11 cellular contexts compared by ENCODE assay signal in the genomic region with DNA sequence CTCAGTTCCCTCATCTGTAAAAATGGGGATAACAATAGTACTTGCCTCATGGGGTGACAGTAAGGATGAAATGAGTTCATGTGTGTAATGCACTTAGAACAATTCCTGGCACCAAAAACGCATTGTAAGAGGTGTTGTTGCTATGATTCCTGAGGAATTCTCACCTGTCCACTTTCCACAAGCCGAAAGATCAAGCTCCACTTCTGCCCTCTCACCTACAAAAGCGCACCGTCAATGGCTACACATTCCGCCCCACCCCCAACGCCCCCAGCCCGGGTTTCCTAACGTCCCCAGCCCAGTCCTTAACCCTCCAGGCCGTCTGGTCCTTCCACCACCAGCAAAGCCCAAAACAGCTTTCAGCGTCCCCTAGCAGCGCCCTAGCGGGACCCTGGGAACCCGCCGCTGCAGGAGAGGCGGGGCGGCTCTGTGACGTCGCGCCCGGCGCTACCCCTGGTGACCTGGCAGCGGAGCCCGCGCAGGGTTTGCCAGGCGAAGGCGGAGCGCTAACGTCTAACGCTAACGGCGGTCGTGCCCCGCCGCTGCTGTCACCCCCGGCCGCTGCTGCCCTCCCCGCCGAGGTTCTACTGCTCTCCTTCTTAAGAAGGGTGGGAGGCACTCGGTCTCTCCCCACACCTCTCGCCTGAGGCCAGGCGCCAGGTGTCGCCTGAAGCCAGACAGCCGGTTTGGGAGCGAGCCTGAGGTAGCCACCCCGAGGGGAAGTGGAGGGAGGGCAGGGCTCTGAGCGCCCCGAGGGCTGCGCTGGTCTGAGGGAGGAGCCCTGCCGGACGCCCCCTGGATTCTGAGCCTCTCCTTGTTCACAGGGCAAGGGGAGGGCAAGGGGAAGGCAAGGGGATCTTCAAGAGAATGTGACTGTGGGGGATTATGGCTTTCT. TPM values are rescaled to one million over a fixed set of nuclear protein-coding genes. Genes with fewer than 3 reads are reported as not detected.
DNase-seq lines count a peak whose midpoint lies in the region; ATAC-seq and TF ChIP-seq lines count a peak whose summit lies in the region.
"Not testable (repeated sequence)": the region's sequence is repeated elsewhere in the genome, so short reads cannot be mapped to it uniquely, and the experiment has no call there.
"Had no signal": no experiment of that assay in that cellular context is flagged by ENCODE, and none has a peak within 500 bp of the region (broad histone marks: within the 10 kb centered on the region; RNA-seq: fewer than 3 reads in every experiment).

A gene (plus strand): TSS at position 478 of the 892 bp plus-strand sequence. CDS start 2,877 bp downstream, outside the sequence.

- H3K4me1 ChIP-seq in left ventricle myocardium inferior; naive thymus-derived CD4-positive, alpha-beta T cell (ENCODE audit: control insufficient read depth in 2 of 2, insufficient read depth in 2 of 2, low read length in 2 of 2): not testable (repeated sequence)

- peaks cover 30% of the 10 kb centered on the region for H3K27me3 Mint-ChIP-seq in CD4-positive, alpha-beta T cell
- peaks cover 13 to 20% of the 10 kb centered on the region in 2 donors for H3K27me3 Mint-ChIP-seq in T-cell
- peaks cover 20% of the 10 kb centered on the region for H3K27me3 Mint-ChIP-seq in activated T-cell treated with anti-CD3 and anti-CD28 coated beads, Interleukin-2, amount 50 U/mL, for 4 hours (ENCODE audit: low read depth)
- H3K27me3 Mint-ChIP-seq in MCF 10A (ENCODE audit: insufficient read depth, unreplicated experiment): not testable (repeated sequence)
- H3K27me3 Mint-ChIP-seq in naive thymus-derived CD4-positive, alpha-beta T cell: peaks cover 19 to 28% (median 23%) of the 10 kb centered on the region in 5 donors

- peak; percentile 83 for ATAC-seq in CD4-positive, alpha-beta T cell (ENCODE audit: poor library complexity)
- peak; percentile 68 for ATAC-seq in HG02759 (IDR thresholded peaks at IDR 0.05; ENCODE audit: unreplicated experiment)
- ATAC-seq in T-cell (replicated peaks in 1 of 4): peak; percentile 83 to 91 (median 86)
- ATAC-seq in activated T-cell treated with anti-CD3 and anti-CD28 coated beads, Interleukin-2, amount 50 U/mL, for 4 hours: peak; percentile 92 to 96
- peak; percentile 88 for ATAC-seq in naive thymus-derived CD4-positive, alpha-beta T cell
- ATAC-seq in stimulated activated effector memory CD8-positive, alpha-beta T cell treated with anti-CD3 and anti-CD28 coated beads, Interleukin-12 subunit alpha, Interleukin-12 subunit beta, amount 100 ng/mL, for 72 hours: peak; percentile 91

- not testable (repeated sequence) for TF ChIP-seq CTCF in CD4-positive, alpha-beta T cell (IDR thresholded peaks at IDR 0.05); MCF 10A (IDR thresholded peaks at IDR 0.05; ENCODE audit: unreplicated experiment); left ventricle myocardium inferior (IDR thresholded peaks at IDR 0.05; ENCODE audit: borderline replicate concordance)

- not testable (repeated sequence) for DNase-seq in CD4-positive, alpha-beta T cell; T-cell; activated T-cell treated with anti-CD3 and anti-CD28 coated beads, Interleukin-2, amount 50 U/mL, for 4 hours; MCF 10A (ENCODE audit: unreplicated experiment); left ventricle myocardium inferior; naive thymus-derived CD4-positive, alpha-beta T cell; stimulated activated effector memory CD8-positive, alpha-beta T cell treated with anti-CD3 and anti-CD28 coated beads, Interleukin-12 subunit alpha, Interleukin-12 subunit beta, amount 100 ng/mL, for 72 hours (ENCODE audit: low spot score in 2 of 2)

- H3K4me3 Mint-ChIP-seq in CD4-positive, alpha-beta T cell: peak within 1 kb of the TSS; percentile 55
- H3K4me3 Mint-ChIP-seq in T-cell (peak within 1 kb of the TSS; percentile 45 to 61 (median 58)), MCF 10A (ENCODE audit: unreplicated experiment) (peak within 1 kb of the TSS; percentile 29)
- peak within 1 kb of the TSS; percentile 46 for H3K4me3 Mint-ChIP-seq in activated T-cell treated with anti-CD3 and anti-CD28 coated beads, Interleukin-2, amount 50 U/mL, for 4 hours
- peak within 1 kb of the TSS; percentile 15 to 83 (median 70) for H3K4me3 Mint-ChIP-seq in naive thymus-derived CD4-positive, alpha-beta T cell
- H3K4me3 Mint-ChIP-seq in stimulated activated effector memory CD8-positive, alpha-beta T cell treated with anti-CD3 and anti-CD28 coated beads, Interleukin-12 subunit alpha, Interleukin-12 subunit beta, amount 100 ng/mL, for 72 hours: peak within 1 kb of the TSS; percentile 44

- intact Hi-C loops in CD4-positive, alpha-beta T cell (cut with DNase I, micrococcal nuclease); MCF 10A (cut with micrococcal nuclease); left ventricle myocardium inferior (cut with micrococcal nuclease); naive thymus-derived CD4-positive, alpha-beta T cell (cut with micrococcal nuclease): not testable (repeated sequence)

- not testable (repeated sequence) for H3K36me3 Mint-ChIP-seq in CD4-positive, alpha-beta T cell (ENCODE audit: low read depth); T-cell; activated T-cell treated with anti-CD3 and anti-CD28 coated beads, Interleukin-2, amount 50 U/mL, for 4 hours (ENCODE audit: insufficient read depth); MCF 10A (ENCODE audit: insufficient read depth, unreplicated experiment); naive thymus-derived CD4-positive, alpha-beta T cell; stimulated activated effector memory CD8-positive, alpha-beta T cell treated with anti-CD3 and anti-CD28 coated beads, Interleukin-12 subunit alpha, Interleukin-12 subunit beta, amount 100 ng/mL, for 72 hours

- not testable (repeated sequence) for H3K4me1 Mint-ChIP-seq in CD4-positive, alpha-beta T cell (ENCODE audit: low read depth); activated T-cell treated with anti-CD3 and anti-CD28 coated beads, Interleukin-2, amount 50 U/mL, for 4 hours (ENCODE audit: low read depth); MCF 10A (ENCODE audit: insufficient read depth, unreplicated experiment); naive thymus-derived CD4-positive, alpha-beta T cell; stimulated activated effector memory CD8-positive, alpha-beta T cell treated with anti-CD3 and anti-CD28 coated beads, Interleukin-12 subunit alpha, Interleukin-12 subunit beta, amount 100 ng/mL, for 72 hours
- H3K4me1 Mint-ChIP-seq in T-cell: peaks cover 8 to 11% (median 10%) of the 10 kb centered on the region in 3 donors

- BruUV-seq in MCF 10A (replicated peaks; lab: Mats Ljungman, UMichigan): not testable (repeated sequence)

- POLR2A ChIA-PET in CD4-positive, alpha-beta T cell (lab: Charles Lee); T-cell (lab: Charles Lee); MCF 10A (lab: Yijun Ruan, JAX); naive thymus-derived CD4-positive, alpha-beta T cell (lab: Charles Lee): not testable (repeated sequence)

- not testable (repeated sequence) for H3K9me3 Mint-ChIP-seq in CD4-positive, alpha-beta T cell; T-cell; activated T-cell treated with anti-CD3 and anti-CD28 coated beads, Interleukin-2, amount 50 U/mL, for 4 hours; MCF 10A (ENCODE audit: unreplicated experiment); naive thymus-derived CD4-positive, alpha-beta T cell; stimulated activated effector memory CD8-positive, alpha-beta T cell treated with anti-CD3 and anti-CD28 coated beads, Interleukin-12 subunit alpha, Interleukin-12 subunit beta, amount 100 ng/mL, for 72 hours

- not testable (repeated sequence) for H3K9me3 ChIP-seq in CD4-positive, alpha-beta T cell (ENCODE audit: control insufficient read depth, low read length); left ventricle myocardium inferior (replicated peaks); naive thymus-derived CD4-positive, alpha-beta T cell (ENCODE audit: control insufficient read depth in 2 of 3, low read length in 3 of 3)

- not testable (repeated sequence) for H3K27ac Mint-ChIP-seq in CD4-positive, alpha-beta T cell; T-cell; MCF 10A (ENCODE audit: low read depth, unreplicated experiment); naive thymus-derived CD4-positive, alpha-beta T cell; stimulated activated effector memory CD8-positive, alpha-beta T cell treated with anti-CD3 and anti-CD28 coated beads, Interleukin-12 subunit alpha, Interleukin-12 subunit beta, amount 100 ng/mL, for 72 hours

- CTCF ChIA-PET in CD4-positive, alpha-beta T cell (lab: Charles Lee); T-cell (lab: Charles Lee); MCF 10A (lab: Yijun Ruan, JAX); naive thymus-derived CD4-positive, alpha-beta T cell (lab: Charles Lee): not testable (repeated sequence)

- peak within 1 kb of the TSS; percentile 41 for H3K4me3 ChIP-seq in left ventricle myocardium inferior
- H3K4me3 ChIP-seq in naive thymus-derived CD4-positive, alpha-beta T cell (ENCODE audit: low read length): not testable (repeated sequence)

- peaks cover 35% of the 10 kb centered on the region for H3K27me3 ChIP-seq in CD4-positive, alpha-beta T cell (ENCODE audit: control insufficient read depth, insufficient read depth, low read length)
- peaks cover 54% of the 10 kb centered on the region for H3K27me3 ChIP-seq in left ventricle myocardium inferior (ENCODE audit: low read depth)
- H3K27me3 ChIP-seq in naive thymus-derived CD4-positive, alpha-beta T cell (ENCODE audit: control insufficient read depth in 2 of 2, insufficient read depth in 2 of 2, low read length in 2 of 2): not testable (repeated sequence)

- not testable (repeated sequence) for H3K36me3 ChIP-seq in left ventricle myocardium inferior; naive thymus-derived CD4-positive, alpha-beta T cell (ENCODE audit: control insufficient read depth in 2 of 3, insufficient read depth in 3 of 3, low read length in 3 of 3)

- H3K27ac ChIP-seq in CD4-positive, alpha-beta T cell (ENCODE audit: low read depth, low read length); left ventricle myocardium inferior (replicated peaks); naive thymus-derived CD4-positive, alpha-beta T cell (ENCODE audit: low read depth, low read length): not testable (repeated sequence)

RNA-seq across cellular contexts. Expression of the gene that starts here (rescaled TPM):
- under 1 TPM in 1 of 2 experiments, not detected in 1; 0.25 TPM for total RNA-seq in CD4-positive, alpha-beta T cell
- not detected for total RNA-seq in T-cell
- not detected for total RNA-seq in activated T-cell treated with anti-CD3 and anti-CD28 coated beads, Interleukin-2, amount 50 U/mL, for 4 hours
- total RNA-seq in MCF 10A (2022): not detected in 2 replicates
- 4.0 TPM for total RNA-seq in left ventricle myocardium inferior
- total RNA-seq in naive thymus-derived CD4-positive, alpha-beta T cell: not detected
- polyA plus RNA-seq in naive thymus-derived CD4-positive, alpha-beta T cell: under 1 TPM in 1 of 2 donors, not detected in 1; 0.26 TPM
- total RNA-seq: dermis blood vessel endothelial cell, H7, NCI-H460 had no signal

Comparison
In these comparisons a context has a peak if more than half of its experiments do, and no peak if none do; other contexts are left out.
1. Peak in ATAC-seq in CD4-positive, alpha-beta T cell; RNA of the gene not detected or under 1 TPM.
2. Peak in ATAC-seq in T-cell; RNA of the gene not detected or under 1 TPM.
3. Peak in ATAC-seq in activated T-cell treated with anti-CD3 and anti-CD28 coated beads, Interleukin-2, amount 50 U/mL, for 4 hours; RNA of the gene not detected or under 1 TPM.
4. Peak in ATAC-seq in naive thymus-derived CD4-positive, alpha-beta T cell; RNA of the gene not detected or under 1 TPM.